ENCODE assay signal across 1 cellular context in the genomic region with DNA sequence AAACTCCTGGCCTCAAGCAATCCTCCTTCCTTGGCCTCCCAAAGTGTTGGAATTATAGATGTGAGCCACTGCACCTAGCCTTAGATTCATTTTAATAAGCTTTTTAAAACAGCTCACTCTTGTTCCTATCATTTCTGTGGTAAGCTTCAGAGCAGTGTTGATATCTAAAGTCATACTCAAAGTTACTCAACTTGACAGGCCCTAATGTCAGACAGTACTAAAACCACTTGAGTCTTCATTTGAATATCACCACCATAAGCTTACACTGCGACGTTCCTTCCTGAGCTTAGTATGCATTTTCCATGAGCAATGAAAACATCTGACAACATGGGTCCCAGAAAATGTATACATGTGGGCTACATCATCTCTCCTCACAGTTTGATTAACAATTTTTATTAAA.
TF ChIP-seq lines count a peak whose summit lies in the region.

No MANE protein-coding gene starts in this region.

TF ChIP-seq in GM12878, 131 proteins besides CTCF, POLR2A, EP300 and RAD21:
- TF ChIP-seq JUNB (IDR thresholded peaks at IDR 0.05) = no peak
- TF ChIP-seq, protein P1, sequence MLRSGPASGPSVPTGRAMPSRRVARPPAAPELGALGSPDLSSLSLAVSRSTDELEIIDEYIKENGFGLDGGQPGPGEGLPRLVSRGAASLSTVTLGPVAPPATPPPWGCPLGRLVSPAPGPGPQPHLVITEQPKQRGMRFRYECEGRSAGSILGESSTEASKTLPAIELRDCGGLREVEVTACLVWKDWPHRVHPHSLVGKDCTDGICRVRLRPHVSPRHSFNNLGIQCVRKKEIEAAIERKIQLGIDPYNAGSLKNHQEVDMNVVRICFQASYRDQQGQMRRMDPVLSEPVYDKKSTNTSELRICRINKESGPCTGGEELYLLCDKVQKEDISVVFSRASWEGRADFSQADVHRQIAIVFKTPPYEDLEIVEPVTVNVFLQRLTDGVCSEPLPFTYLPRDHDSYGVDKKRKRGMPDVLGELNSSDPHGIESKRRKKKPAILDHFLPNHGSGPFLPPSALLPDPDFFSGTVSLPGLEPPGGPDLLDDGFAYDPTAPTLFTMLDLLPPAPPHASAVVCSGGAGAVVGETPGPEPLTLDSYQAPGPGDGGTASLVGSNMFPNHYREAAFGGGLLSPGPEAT (IDR thresholded peaks at IDR 0.05; ENCODE audit: low read depth) = no peak
- no peak for TF ChIP-seq MYB (IDR thresholded peaks at IDR 0.05; ENCODE audit: borderline replicate concordance, low read depth, low read length)
- TF ChIP-seq, protein P2, sequence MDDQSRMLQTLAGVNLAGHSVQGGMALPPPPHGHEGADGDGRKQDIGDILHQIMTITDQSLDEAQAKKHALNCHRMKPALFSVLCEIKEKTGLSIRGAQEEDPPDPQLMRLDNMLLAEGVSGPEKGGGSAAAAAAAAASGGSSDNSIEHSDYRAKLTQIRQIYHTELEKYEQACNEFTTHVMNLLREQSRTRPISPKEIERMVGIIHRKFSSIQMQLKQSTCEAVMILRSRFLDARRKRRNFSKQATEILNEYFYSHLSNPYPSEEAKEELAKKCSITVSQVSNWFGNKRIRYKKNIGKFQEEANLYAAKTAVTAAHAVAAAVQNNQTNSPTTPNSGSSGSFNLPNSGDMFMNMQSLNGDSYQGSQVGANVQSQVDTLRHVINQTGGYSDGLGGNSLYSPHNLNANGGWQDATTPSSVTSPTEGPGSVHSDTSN (IDR thresholded peaks at IDR 0.05; ENCODE audit: insufficient replicate concordance, low read depth, low read length) = no peak
